In the genomic region with DNA sequence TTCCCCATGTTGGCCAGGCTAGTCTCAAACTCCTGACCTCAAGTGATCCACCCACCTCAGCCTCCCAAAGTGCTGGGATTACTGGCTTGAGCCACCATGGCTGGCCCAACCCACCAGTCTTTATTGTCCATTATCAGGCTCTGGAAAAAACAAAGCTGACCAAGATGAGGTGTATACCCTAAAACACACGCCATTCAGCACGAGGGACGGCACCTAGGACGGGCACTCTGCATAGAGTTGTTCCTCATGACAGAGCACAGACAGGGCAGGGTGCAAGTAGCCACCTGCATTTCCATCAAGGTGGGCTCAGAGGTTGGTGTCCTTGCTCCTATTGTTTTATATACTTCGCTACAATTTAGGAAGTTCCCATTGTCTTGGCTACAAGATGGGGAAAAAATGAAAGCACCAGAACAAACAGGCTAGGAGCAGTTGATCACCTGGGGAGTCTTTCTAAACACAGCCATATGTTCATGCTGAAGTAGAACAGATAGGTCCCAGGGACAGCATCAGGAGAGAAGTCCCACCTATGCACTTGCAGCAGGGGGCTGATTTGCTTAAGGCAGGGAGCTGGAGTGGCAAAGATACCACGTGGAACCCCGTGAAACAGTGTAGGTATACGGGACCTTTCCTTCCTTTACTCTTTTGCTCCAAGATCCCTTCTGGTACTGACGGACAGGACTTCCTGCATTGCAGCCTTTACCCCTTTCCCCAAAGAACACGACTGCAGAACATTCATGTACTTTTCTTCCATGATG, we compare ENCODE assay signal across 7 cellular contexts.
"Had no signal": no experiment of that assay in that cellular context is flagged by ENCODE, and none has a peak within 500 bp of the region (broad histone marks: within the 10 kb centered on the region; RNA-seq: fewer than 3 reads in every experiment).

No MANE protein-coding gene starts in this region.

- H3K36me3 Mint-ChIP-seq: natural killer cell had no signal

- H3K27me3 Mint-ChIP-seq: stimulated activated naive B cell treated with anti-CD40 and anti-IgM and Interleukin-4, amounts not matched to agents 10 μg/mL and 1 μg/mL and 100 μg/mL, for 72 hours had no signal

- H3K9me3 ChIP-seq: prostate gland, tibial nerve had no signal

- H3K4me3 ChIP-seq: prostate gland, tibial nerve had no signal

- H3K27me3 ChIP-seq: tibial nerve had no signal

- H3K9me3 Mint-ChIP-seq: activated naive CD4-positive, alpha-beta T cell treated with anti-CD3 and anti-CD28 coated beads, Interleukin-2, amount 50 U/mL, for 72 hours; activated T-helper 2 cell treated with anti-CD3 and anti-CD28 coated beads, Interferon-gamma antibody, Interleukin-2, Interleukin-4, amounts not matched to agents 10 μg/mL and 5 μg/mL and 100 μg/mL, durations not matched to agents 14 hours and 24 hours and 36 hours; dendritic cell treated with granulocyte-macrophage colony-stimulating factor and Interleukin-4, amounts not matched to agents 40 ng/mL and 50 ng/mL, for 4 days; natural killer cell; stimulated activated naive B cell treated with anti-CD40 and anti-IgM and Interleukin-4, amounts not matched to agents 10 μg/mL and 1 μg/mL and 100 μg/mL, for 72 hours had no signal

- H3K27ac Mint-ChIP-seq: activated T-helper 2 cell treated with anti-CD3 and anti-CD28 coated beads, Interferon-gamma antibody, Interleukin-2, Interleukin-4, amounts not matched to agents 10 μg/mL and 5 μg/mL and 100 μg/mL, durations not matched to agents 14 hours and 24 hours and 36 hours; dendritic cell treated with granulocyte-macrophage colony-stimulating factor and Interleukin-4, amounts not matched to agents 40 ng/mL and 50 ng/mL, for 4 days had no signal

- H3K4me3 Mint-ChIP-seq: dendritic cell treated with granulocyte-macrophage colony-stimulating factor and Interleukin-4, amounts not matched to agents 40 ng/mL and 50 ng/mL, for 4 days; natural killer cell had no signal
